ENCODE assay signal across 12 cellular contexts in the genomic region with DNA sequence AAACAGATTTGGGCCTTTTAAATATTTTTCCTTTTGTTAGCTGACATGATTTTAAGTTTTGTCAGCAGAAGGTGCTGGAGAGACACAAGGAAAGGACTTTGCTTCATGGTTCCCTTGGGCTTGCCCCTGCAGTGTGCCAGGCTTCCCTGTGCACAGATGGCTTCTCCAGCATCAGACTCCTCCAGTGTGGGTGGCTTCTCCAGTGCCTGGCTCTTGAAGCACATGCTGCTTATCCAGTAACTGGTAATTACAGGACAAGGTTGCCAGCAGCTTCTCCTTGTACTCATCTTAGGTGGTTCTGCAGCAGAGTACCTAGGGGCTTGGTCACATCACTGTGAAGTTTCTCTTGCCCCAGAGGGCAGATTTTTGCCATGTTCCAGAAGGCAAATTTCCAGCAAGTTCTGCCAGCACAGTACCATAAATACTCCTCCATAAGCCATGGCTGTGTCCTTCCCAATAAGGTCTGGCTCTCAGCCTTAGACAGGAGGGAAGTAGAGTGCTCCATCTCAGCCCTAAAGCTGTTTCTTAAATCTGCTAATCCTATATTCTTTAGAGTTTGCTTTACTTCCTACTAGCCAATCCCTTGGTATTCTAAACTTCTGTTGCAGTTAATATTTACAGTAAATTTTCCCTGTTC.
DNase-seq lines count a peak whose midpoint lies in the region; ATAC-seq and TF ChIP-seq lines count a peak whose summit lies in the region.
"Had no signal": no experiment of that assay in that cellular context is flagged by ENCODE, and none has a peak within 500 bp of the region (broad histone marks: within the 10 kb centered on the region; RNA-seq: fewer than 3 reads in every experiment).

No MANE protein-coding gene starts in this region.

- peak overlapping the region; percentile 9 to 52 (median 17) for H3K27ac Mint-ChIP-seq in CD4-positive, CD25-positive, alpha-beta regulatory T cell
- peak overlapping the region; percentile 68 to 84 for H3K27ac Mint-ChIP-seq in effector memory CD8-positive, alpha-beta T cell
- peak overlapping the region in 6 of 9 donors; percentile 13 to 70 (median 34) for H3K27ac Mint-ChIP-seq in naive thymus-derived CD4-positive, alpha-beta T cell
- H3K27ac Mint-ChIP-seq in osteocyte (ENCODE audit: unreplicated experiment) (no peak overlapping the region), Caco-2 (ENCODE audit: unreplicated experiment) (no peak overlapping the region)
- H3K27ac Mint-ChIP-seq: activated CD8-positive, alpha-beta memory T cell treated with anti-CD3 and anti-CD28 coated beads, Interleukin-2, amount 10 ng/mL, durations not matched to agents 7 days and 5 days had no signal

- CTCF ChIA-PET in naive thymus-derived CD4-positive, alpha-beta T cell (lab: Charles Lee), result interaction anchor here (1.3 kb wide), 1 partner anchor 19 kb away, joined by 3 read pairs; no protein-coding TSS in a partner anchor
- CTCF ChIA-PET in Caco-2 (lab: Charles Lee), result no interaction called here

- H3K36me3 Mint-ChIP-seq in CD4-positive, CD25-positive, alpha-beta regulatory T cell, result peaks cover 37% of the 10 kb centered on the region
- peaks cover 50% of the 10 kb centered on the region for H3K36me3 Mint-ChIP-seq in effector memory CD8-positive, alpha-beta T cell (ENCODE audit: insufficient read depth)
- peaks cover 0 to 27% (median 12%) of the 10 kb centered on the region in 5 donors for H3K36me3 Mint-ChIP-seq in naive thymus-derived CD4-positive, alpha-beta T cell
- H3K36me3 Mint-ChIP-seq in osteocyte (ENCODE audit: unreplicated experiment), result peaks cover 26% of the 10 kb centered on the region
- H3K36me3 Mint-ChIP-seq in Caco-2 (ENCODE audit: insufficient read depth, unreplicated experiment), result peaks cover 17% of the 10 kb centered on the region

- H3K27ac ChIP-seq in CD4-positive, CD25-positive, alpha-beta regulatory T cell (ENCODE audit: insufficient read depth, low read length, poor library complexity, severe bottlenecking), result no peak overlapping the region
- no peak overlapping the region for H3K27ac ChIP-seq in naive thymus-derived CD4-positive, alpha-beta T cell (ENCODE audit: low read depth, low read length)
- H3K27ac ChIP-seq: C4-2B had no signal

- ATAC-seq in CD4-positive, CD25-positive, alpha-beta regulatory T cell (ENCODE audit: low read depth in 2 of 2), result peak; percentile 20 to 25
- ATAC-seq in effector memory CD8-positive, alpha-beta T cell (replicated peaks), result peak; percentile 12
- peak; percentile 14 for ATAC-seq in naive thymus-derived CD4-positive, alpha-beta T cell
- no peak for ATAC-seq in GM21367 (IDR thresholded peaks at IDR 0.05; ENCODE audit: unreplicated experiment)
- ATAC-seq: activated CD8-positive, alpha-beta memory T cell treated with anti-CD3 and anti-CD28 coated beads, Interleukin-2, amount 10 ng/mL, durations not matched to agents 7 days and 5 days had no signal

- H3K36me3 ChIP-seq in CD4-positive, CD25-positive, alpha-beta regulatory T cell (ENCODE audit: control insufficient read depth, insufficient read depth, low read length), result peaks cover 71% of the 10 kb centered on the region
- H3K36me3 ChIP-seq in naive thymus-derived CD4-positive, alpha-beta T cell (ENCODE audit: control insufficient read depth in 2 of 3, insufficient read depth in 3 of 3, low read length in 3 of 3), result peaks cover 0 to 46% (median 0%) of the 10 kb centered on the region in 3 experiments
- peaks cover 1% of the 10 kb centered on the region; the same call in 1 of the 2 replicates for H3K36me3 ChIP-seq in Caco-2 (ENCODE audit: control insufficient read depth, insufficient read depth, low read length)

- DNase-seq in CD4-positive, CD25-positive, alpha-beta regulatory T cell, result no peak
- DNase-seq in NCI-H1694 (lab: John Stamatoyannopoulos, UW) (peak; percentile 49), osteocyte (ENCODE audit: extremely low spot score, unreplicated experiment) (no peak), Caco-2 (no peak)
- no peak for DNase-seq in effector memory CD8-positive, alpha-beta T cell
- DNase-seq in naive thymus-derived CD4-positive, alpha-beta T cell, result no peak
- no peak for DNase-seq in stimulated activated CD4-positive, alpha-beta T cell treated with anti-CD3 and anti-CD28 coated beads, Interleukin-15, amount 100 ng/mL, for 24 hours
- DNase-seq: activated CD8-positive, alpha-beta memory T cell treated with anti-CD3 and anti-CD28 coated beads, Interleukin-2, amount 10 ng/mL, durations not matched to agents 7 days and 5 days; amniotic stem cell; NCI-H2107 had no signal

- intact Hi-C loops in naive thymus-derived CD4-positive, alpha-beta T cell (cut with micrococcal nuclease), result loop anchor here in 1 of 2 donors (2.0 kb wide), 1 partner anchor 91 kb away; no protein-coding TSS in a partner anchor
- intact Hi-C loops in Caco-2 (cut with micrococcal nuclease; ENCODE audit: unreplicated experiment), result no loop called here

- no peak overlapping the region for H3K4me3 ChIP-seq in CD4-positive, CD25-positive, alpha-beta regulatory T cell (ENCODE audit: low read depth, low read length)
- no peak overlapping the region for H3K4me3 ChIP-seq in naive thymus-derived CD4-positive, alpha-beta T cell (ENCODE audit: low read length)
- no peak overlapping the region for H3K4me3 ChIP-seq in Caco-2 (ENCODE audit: low read depth, low read length)

- POLR2A ChIA-PET in naive thymus-derived CD4-positive, alpha-beta T cell (lab: Charles Lee), result interaction anchor here (0.8 to 1.5 kb wide), 3 partner anchors 62 to 118 kb away, joined by 3 to 4 read pairs (median 4); no protein-coding TSS in a partner anchor
- POLR2A ChIA-PET in Caco-2 (lab: Charles Lee), result no interaction called here

- H3K4me3 Mint-ChIP-seq in CD4-positive, CD25-positive, alpha-beta regulatory T cell, result no peak overlapping the region
- no peak overlapping the region for H3K4me3 Mint-ChIP-seq in effector memory CD8-positive, alpha-beta T cell
- no peak overlapping the region for H3K4me3 Mint-ChIP-seq in naive thymus-derived CD4-positive, alpha-beta T cell
- no peak overlapping the region for H3K4me3 Mint-ChIP-seq in osteocyte (ENCODE audit: unreplicated experiment)
- no peak overlapping the region for H3K4me3 Mint-ChIP-seq in Caco-2 (ENCODE audit: unreplicated experiment)
- H3K4me3 Mint-ChIP-seq: activated CD8-positive, alpha-beta memory T cell treated with anti-CD3 and anti-CD28 coated beads, Interleukin-2, amount 10 ng/mL, durations not matched to agents 7 days and 5 days had no signal

- no peaks in the 10 kb centered on the region for H3K27me3 Mint-ChIP-seq in CD4-positive, CD25-positive, alpha-beta regulatory T cell
- H3K27me3 Mint-ChIP-seq in effector memory CD8-positive, alpha-beta T cell, result no peaks in the 10 kb centered on the region
- no peaks in the 10 kb centered on the region for H3K27me3 Mint-ChIP-seq in naive thymus-derived CD4-positive, alpha-beta T cell
- no peaks in the 10 kb centered on the region for H3K27me3 Mint-ChIP-seq in osteocyte (ENCODE audit: unreplicated experiment)
- no peaks in the 10 kb centered on the region for H3K27me3 Mint-ChIP-seq in Caco-2 (ENCODE audit: insufficient read depth, unreplicated experiment)
- H3K27me3 Mint-ChIP-seq: activated CD8-positive, alpha-beta memory T cell treated with anti-CD3 and anti-CD28 coated beads, Interleukin-2, amount 10 ng/mL, durations not matched to agents 7 days and 5 days had no signal

- H3K27me3 ChIP-seq in CD4-positive, CD25-positive, alpha-beta regulatory T cell (ENCODE audit: control insufficient read depth, insufficient read depth, low read length), result no peaks in the 10 kb centered on the region
- H3K27me3 ChIP-seq in naive thymus-derived CD4-positive, alpha-beta T cell (ENCODE audit: control insufficient read depth in 2 of 2, insufficient read depth in 2 of 2, low read length in 2 of 2), result no peaks in the 10 kb centered on the region
- no peaks in the 10 kb centered on the region for H3K27me3 ChIP-seq in Caco-2 (replicated peaks; ENCODE audit: control insufficient read depth, insufficient read depth, low read length)

- BruUV-seq in Caco-2 (replicated peaks; lab: Mats Ljungman, UMichigan), result no TSS peak

- no peaks in the 10 kb centered on the region for H3K9me3 ChIP-seq in CD4-positive, CD25-positive, alpha-beta regulatory T cell (ENCODE audit: control insufficient read depth in 2 of 2, low read length in 2 of 2)
- H3K9me3 ChIP-seq in naive thymus-derived CD4-positive, alpha-beta T cell (ENCODE audit: control insufficient read depth in 2 of 3, low read length in 3 of 3), result no peaks in the 10 kb centered on the region
- no peaks in the 10 kb centered on the region; the same call in 1 of the 2 replicates for H3K9me3 ChIP-seq in Caco-2

- peaks cover 2% of the 10 kb centered on the region for H3K4me1 ChIP-seq in CD4-positive, CD25-positive, alpha-beta regulatory T cell (ENCODE audit: control insufficient read depth, insufficient read depth, low read length, poor library complexity, severe bottlenecking)
- H3K4me1 ChIP-seq in naive thymus-derived CD4-positive, alpha-beta T cell (ENCODE audit: control insufficient read depth in 2 of 2, insufficient read depth in 2 of 2, low read length in 2 of 2), result no peaks in the 10 kb centered on the region
- H3K4me1 ChIP-seq in Caco-2, result no peaks in the 10 kb centered on the region

- no peak for TF ChIP-seq CTCF in osteocyte (IDR thresholded peaks at IDR 0.05)
- TF ChIP-seq CTCF in Caco-2 (IDR thresholded peaks at IDR 0.05; ENCODE audit: insufficient read depth in 1 of 2, low read depth in 1 of 2, low read length in 1 of 2, severe bottlenecking in 1 of 2, unreplicated experiment in 1 of 2), result no peak

- H3K9me3 Mint-ChIP-seq in CD4-positive, CD25-positive, alpha-beta regulatory T cell, result no peaks in the 10 kb centered on the region
- no peaks in the 10 kb centered on the region for H3K9me3 Mint-ChIP-seq in effector memory CD8-positive, alpha-beta T cell
- no peaks in the 10 kb centered on the region for H3K9me3 Mint-ChIP-seq in naive thymus-derived CD4-positive, alpha-beta T cell
- H3K9me3 Mint-ChIP-seq in osteocyte (ENCODE audit: unreplicated experiment) (no peaks in the 10 kb centered on the region), Caco-2 (ENCODE audit: unreplicated experiment) (no peaks in the 10 kb centered on the region)

- H3K4me1 Mint-ChIP-seq in CD4-positive, CD25-positive, alpha-beta regulatory T cell, result peaks cover 19 to 34% (median 26%) of the 10 kb centered on the region in 4 donors
- peaks cover 7 to 26% of the 10 kb centered on the region in 2 donors for H3K4me1 Mint-ChIP-seq in effector memory CD8-positive, alpha-beta T cell (ENCODE audit: low read depth in 2 of 2)
- peaks cover 4 to 34% (median 9%) of the 10 kb centered on the region in 7 donors for H3K4me1 Mint-ChIP-seq in naive thymus-derived CD4-positive, alpha-beta T cell
- peaks cover 3% of the 10 kb centered on the region for H3K4me1 Mint-ChIP-seq in osteocyte (ENCODE audit: unreplicated experiment)
- H3K4me1 Mint-ChIP-seq in Caco-2 (ENCODE audit: low read depth, unreplicated experiment), result no peaks in the 10 kb centered on the region
- H3K4me1 Mint-ChIP-seq: activated CD8-positive, alpha-beta memory T cell treated with anti-CD3 and anti-CD28 coated beads, Interleukin-2, amount 10 ng/mL, durations not matched to agents 7 days and 5 days had no signal

Comparison
In these comparisons a context has a peak if more than half of its experiments do, and no peak if none do; other contexts are left out.
1. H3K27ac Mint-ChIP-seq: peak in CD4-positive, CD25-positive, alpha-beta regulatory T cell (3 of 3), effector memory CD8-positive, alpha-beta T cell (2 of 2) and naive thymus-derived CD4-positive, alpha-beta T cell (6 of 9); none in osteocyte (single experiment) and Caco-2 (single experiment).